ENCODE assay signal across 7 cellular contexts in the genomic region with DNA sequence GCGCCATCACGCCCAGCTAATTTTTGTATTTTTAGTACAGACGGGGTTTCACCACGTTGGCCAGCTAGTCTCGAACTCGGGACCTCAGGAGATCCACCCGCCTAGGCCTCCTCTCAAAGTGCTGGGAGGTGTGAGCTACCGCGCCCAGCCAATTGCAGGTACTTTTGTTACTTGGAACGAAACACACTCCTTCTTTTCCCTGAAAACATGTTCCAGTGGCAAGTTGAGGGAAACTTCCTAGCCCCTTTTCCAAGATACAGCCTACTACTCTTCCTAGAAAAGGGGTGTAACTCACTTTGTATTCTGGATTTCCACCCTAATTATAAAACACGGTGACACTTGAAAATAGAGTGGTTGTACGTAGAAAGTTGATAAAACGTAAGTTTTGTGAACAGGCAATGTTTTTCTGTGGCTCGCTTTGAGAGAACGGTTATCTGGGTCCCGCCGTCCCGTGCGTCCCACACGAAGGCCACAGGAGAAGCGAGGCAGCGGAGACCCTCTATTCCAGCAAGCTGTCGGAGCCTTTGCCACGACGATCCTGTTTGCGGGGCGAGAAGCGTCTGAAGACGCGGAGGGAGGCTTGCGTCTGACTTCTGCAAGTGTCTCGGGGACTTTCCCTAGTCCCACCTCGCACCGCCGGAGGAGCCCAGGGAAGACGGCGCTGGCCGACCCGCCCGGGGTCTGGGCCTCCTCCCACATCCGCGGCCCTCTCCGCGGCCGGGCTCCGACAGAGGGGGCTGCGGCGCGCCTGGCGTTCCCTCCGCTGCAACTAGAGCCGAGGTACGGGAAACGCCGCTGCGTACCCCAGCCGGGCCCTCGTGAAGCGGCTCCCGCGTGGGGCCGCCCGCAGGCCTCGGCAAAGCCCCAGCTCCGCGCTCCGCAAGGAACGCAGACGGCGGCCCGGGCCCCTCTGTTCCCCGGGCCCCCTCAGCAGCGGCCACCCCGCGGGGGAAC. TPM values are rescaled to one million over a fixed set of nuclear protein-coding genes. Genes with fewer than 3 reads are reported as not detected.
DNase-seq lines count a peak whose midpoint lies in the region; ATAC-seq and TF ChIP-seq lines count a peak whose summit lies in the region.

No MANE protein-coding gene starts in this region.

- no peaks in the 10 kb centered on the region for H3K27me3 Mint-ChIP-seq in activated naive CD4-positive, alpha-beta T cell treated with anti-CD3 and anti-CD28 coated beads, Interleukin-2, amount 10 ng/mL, durations not matched to agents 7 days and 5 days

- H3K27me3 ChIP-seq in Peyer's patch (no peaks in the 10 kb centered on the region), iPS-15b (ENCODE audit: control insufficient read depth, insufficient read depth, low read length) (no peaks in the 10 kb centered on the region)

- H3K4me1 ChIP-seq in Peyer's patch (peaks cover 5 to 29% (median 19%) of the 10 kb centered on the region in 4 donors), iPS-15b (ENCODE audit: control insufficient read depth, insufficient read depth, low read length) (peaks cover 8% of the 10 kb centered on the region)

- ATAC-seq in GM18867 (IDR thresholded peaks at IDR 0.05; ENCODE audit: unreplicated experiment) (peak; percentile 27), HG02852 (IDR thresholded peaks at IDR 0.05; ENCODE audit: unreplicated experiment) (peak; percentile 39)

- peak overlapping the region; percentile 94 for H3K27ac Mint-ChIP-seq in activated naive CD4-positive, alpha-beta T cell treated with anti-CD3 and anti-CD28 coated beads, Interleukin-2, amount 10 ng/mL, durations not matched to agents 7 days and 5 days

- H3K9ac ChIP-seq in iPS-15b (ENCODE audit: low read depth, low read length) = peak overlapping the region; percentile 89

- H3K9me3 Mint-ChIP-seq in activated naive CD4-positive, alpha-beta T cell treated with anti-CD3 and anti-CD28 coated beads, Interleukin-2, amount 10 ng/mL, durations not matched to agents 7 days and 5 days = no peaks in the 10 kb centered on the region

- peaks cover 39% of the 10 kb centered on the region for H3K36me3 Mint-ChIP-seq in activated naive CD4-positive, alpha-beta T cell treated with anti-CD3 and anti-CD28 coated beads, Interleukin-2, amount 10 ng/mL, durations not matched to agents 7 days and 5 days

- no peak for TF ChIP-seq POLR2A in Peyer's patch (IDR thresholded peaks at IDR 0.05)

- H3K9me3 ChIP-seq in Peyer's patch (no peaks in the 10 kb centered on the region), iPS-15b (ENCODE audit: control insufficient read depth, insufficient read depth, low read length) (no peaks in the 10 kb centered on the region)

- peaks cover 72% of the 10 kb centered on the region for H3K4me1 Mint-ChIP-seq in activated naive CD4-positive, alpha-beta T cell treated with anti-CD3 and anti-CD28 coated beads, Interleukin-2, amount 10 ng/mL, durations not matched to agents 7 days and 5 days

- CTCF ChIA-PET in activated naive CD4-positive, alpha-beta T cell treated with anti-CD3 and anti-CD28 coated beads, Interleukin-2, amount 10 ng/mL, durations not matched to agents 7 days and 5 days (lab: Charles Lee) = interaction anchor here (0.8 to 6.4 kb wide), 7 partner anchors 9 to 470 kb away, joined by 3 to 44 read pairs (median 3); no protein-coding TSS in a partner anchor

- DNase-seq in Peyer's patch = peak; percentile 47 to 73 (median 68)
- DNase-seq in activated naive CD4-positive, alpha-beta T cell treated with anti-CD3 and anti-CD28 coated beads, Interleukin-2, amount 10 ng/mL, durations not matched to agents 7 days and 5 days = peak; percentile 69
- peak in 2 of 3 donors; percentile 34 to 35 for DNase-seq in stimulated activated CD4-positive, alpha-beta T cell treated with anti-CD3 and anti-CD28 coated beads, Interleukin-12 subunit alpha, Interleukin-12 subunit beta, amount 100 ng/mL, for 48 hours (ENCODE audit: low read depth in 2 of 3, low spot score in 1 of 3)
- DNase-seq in cerebellar cortex (ENCODE audit: low spot score) = no peak

- no peak for TF ChIP-seq CTCF in Peyer's patch (IDR thresholded peaks at IDR 0.05)

- H3K36me3 ChIP-seq in Peyer's patch (no peaks in the 10 kb centered on the region), iPS-15b (ENCODE audit: control insufficient read depth, insufficient read depth, low read length) (peaks cover 7% of the 10 kb centered on the region)

- peak overlapping the region; percentile 96 for H3K4me3 Mint-ChIP-seq in activated naive CD4-positive, alpha-beta T cell treated with anti-CD3 and anti-CD28 coated beads, Interleukin-2, amount 10 ng/mL, durations not matched to agents 7 days and 5 days

- peak overlapping the region; percentile 84 to 99 (median 96) for H3K4me3 ChIP-seq in Peyer's patch
- H3K4me3 ChIP-seq in iPS-15b (ENCODE audit: low read depth, low read length) = peak overlapping the region; percentile 96

- H3K27ac ChIP-seq in Peyer's patch = peak overlapping the region; percentile 90 to 96 (median 92)

RNA-seq across cellular contexts. Expression of gene CDCA4, which starts 0.7 kb away (rescaled TPM):
- 1 to 10 TPM; 3.7 to 9.1 (median 6.6) TPM for total RNA-seq in Peyer's patch

RNA-seq across cellular contexts. Expression of gene CLBA1, which starts 34.5 kb away (rescaled TPM):
- 1 to 10 TPM in 2 of 4 donors, under 1 TPM in 1, not detected in 1; 0.88 to 3.8 (median 2.8) TPM for total RNA-seq in Peyer's patch

RNA-seq across cellular contexts. Expression of gene AHNAK2, which starts 42.0 kb away (rescaled TPM):
- 10 to 100 TPM in 3 of 4 donors, 1 to 10 TPM in 1; 3.2 to 19.0 (median 10.7) TPM for total RNA-seq in Peyer's patch

RNA-seq across cellular contexts. Expression of gene GPR132, which starts 45.1 kb away (rescaled TPM):
- total RNA-seq in Peyer's patch = 10 to 100 TPM in 1 of 4 donors, 1 to 10 TPM in 3; 1.5 to 29.7 (median 4.2) TPM
